In genomic region chr22:37431366-37431765, GRCh38 we compare ENCODE assay signal across 1 cellular context.
TF ChIP-seq lines count a peak whose summit lies in the region.

No MANE protein-coding gene starts in this region.

TF ChIP-seq in HEK293, 187 proteins besides CTCF, POLR2A, EP300 and RAD21 (continued from another document):
- no peak for TF ChIP-seq ZNF26 (tag by site-specific recombination; IDR thresholded peaks at IDR 0.05)
- TF ChIP-seq ZNF19 (tag by site-specific recombination; IDR thresholded peaks at IDR 0.05; ENCODE audit: low read depth), result no peak
- TF ChIP-seq ZFP37 (tag by site-specific recombination; IDR thresholded peaks at IDR 0.05), result no peak
- TF ChIP-seq ZNF426 (tag by site-specific recombination; IDR thresholded peaks at IDR 0.05), result no peak
